In genomic region chr11:63838150-63838681, GRCh38 we compare ENCODE assay signal across 8 cellular contexts.
DNase-seq lines count a peak whose midpoint lies in the region; ATAC-seq and TF ChIP-seq lines count a peak whose summit lies in the region.

No MANE protein-coding gene starts in this region.

- ATAC-seq in HG03521 (IDR thresholded peaks at IDR 0.05; ENCODE audit: unreplicated experiment) (peak; percentile 0), GM18502 (IDR thresholded peaks at IDR 0.05; ENCODE audit: poor library complexity, unreplicated experiment) (no peak)

- H3K36me3 ChIP-seq in mucosa of rectum (ENCODE audit: control insufficient read depth in 2 of 2, insufficient read depth in 2 of 2, low read length in 2 of 2): peaks cover 3 to 4% of the 10 kb centered on the region in 2 donors

- no peaks in the 10 kb centered on the region for H3K27me3 ChIP-seq in mucosa of rectum (ENCODE audit: control insufficient read depth in 2 of 2, insufficient read depth in 2 of 2, low read length in 2 of 2)

- H3K27ac ChIP-seq in mucosa of rectum (ENCODE audit: low read depth in 2 of 2, low read length in 2 of 2): peak overlapping the region; percentile 84 to 91

- peaks cover 41 to 47% of the 10 kb centered on the region in 2 donors for H3K4me1 ChIP-seq in mucosa of rectum (ENCODE audit: control insufficient read depth in 2 of 2, insufficient read depth in 2 of 2, low read length in 2 of 2)

- no peak for TF ChIP-seq CTCF in AG10803 (conservative IDR thresholded peaks at IDR 0.05; ENCODE audit: low read length)
- TF ChIP-seq CTCF in cardiac fibroblast (IDR thresholded peaks at IDR 0.05; ENCODE audit: low read depth, low read length): no peak

- H3K9ac ChIP-seq in mucosa of rectum (ENCODE audit: low read depth in 1 of 2, low read length in 2 of 2): peak overlapping the region; percentile 76 to 85

- H3K4me3 ChIP-seq in AG10803 (ENCODE audit: low read length): peak overlapping the region; percentile 52
- H3K4me3 ChIP-seq in cardiac fibroblast (replicated peaks in 1 of 2; ENCODE audit: low read depth in 2 of 2, low read length in 2 of 2): peak overlapping the region; percentile 17 to 33
- H3K4me3 ChIP-seq in mucosa of rectum (ENCODE audit: low read length in 2 of 2): peak overlapping the region; percentile 78 to 97

- DNase-seq in AG10803 (ENCODE audit: low read depth) (no peak), cardiac fibroblast (ENCODE audit: low read depth in 2 of 2) (no peak), NCI-H226 (no peak), dedifferentiated amniotic fluid mesenchymal stem cell (ENCODE audit: extremely low spot score) (no peak), NAMALWA (ENCODE audit: low spot score) (no peak)

- no peaks in the 10 kb centered on the region for H3K9me3 ChIP-seq in mucosa of rectum (ENCODE audit: control insufficient read depth in 2 of 2, low read length in 2 of 2)

Comparison
In these comparisons a context has a peak if more than half of its experiments do, and no peak if none do; other contexts are left out.
1. H3K4me3 ChIP-seq: peak in every context shown above with its lines; median percentile 88 in mucosa of rectum; 52 in AG10803; 25 in cardiac fibroblast.